In genomic region chr6:26126394-26127221, GRCh38 we compare ENCODE assay signal across 8 cellular contexts. TPM values are rescaled to one million over a fixed set of nuclear protein-coding genes. Genes with fewer than 3 reads are reported as not detected.
DNase-seq lines count a peak whose midpoint lies in the region; ATAC-seq and TF ChIP-seq lines count a peak whose summit lies in the region.

No MANE protein-coding gene starts in this region.

- intact Hi-C loops in gastrocnemius medialis (cut with DNase I; ENCODE audit: low total_unique reads) = loop anchor here (10.0 kb wide), 1 partner anchor 408 kb away; the partner anchor contains the start of gene HMGN4

- no peak for TF ChIP-seq CTCF in fibroblast of mammary gland (conservative IDR thresholded peaks at IDR 0.05; ENCODE audit: control insufficient read depth, insufficient read depth, low read depth, low read length)
- no peak for TF ChIP-seq CTCF in gastrocnemius medialis (IDR thresholded peaks at IDR 0.05 in 4 of 5, conservative IDR thresholded peaks at IDR 0.05 in 1 of 5)

- in situ Hi-C loops in gastrocnemius medialis (cut with MboI; ENCODE audit: low sequenced_read_pairs in 4 of 4) = no loop called here

- H3K36me3 ChIP-seq in H7 (replicated peaks; ENCODE audit: control insufficient read depth, insufficient read depth, low read length) = no peaks in the 10 kb centered on the region; the same call in 1 of the 2 replicates
- H3K36me3 ChIP-seq in SJCRH30 = no peaks in the 10 kb centered on the region
- H3K36me3 ChIP-seq in gastrocnemius medialis = peaks cover 0 to 20% of the 10 kb centered on the region in 2 donors

- H3K4me1 ChIP-seq in SJCRH30 (peaks cover 3% of the 10 kb centered on the region; the same call in 1 of the 2 replicates), gastrocnemius medialis (peaks cover 39 to 44% of the 10 kb centered on the region in 2 donors)

- H3K4me3 ChIP-seq in H7 (ENCODE audit: insufficient read depth, low read depth, low read length) (peak overlapping the region; percentile 95), SJCRH30 (peak overlapping the region; percentile 69), fibroblast of mammary gland (ENCODE audit: control insufficient read depth, low read depth, low read length) (peak overlapping the region; percentile 100), gastrocnemius medialis (peak overlapping the region; percentile 77 to 96 (median 90))

- H3K27ac ChIP-seq in SJCRH30 (peak overlapping the region; percentile 97), gastrocnemius medialis (peak overlapping the region; percentile 94 to 98 (median 95))

- TF ChIP-seq POLR2A in gastrocnemius medialis (IDR thresholded peaks at IDR 0.05) = no peak

- H3K9me3 ChIP-seq in SJCRH30 (replicated peaks) (no peaks in the 10 kb centered on the region), gastrocnemius medialis (no peaks in the 10 kb centered on the region)

- ATAC-seq in gastrocnemius medialis (no peak), HG03439 (IDR thresholded peaks at IDR 0.05; ENCODE audit: unreplicated experiment) (no peak), HG03460 (IDR thresholded peaks at IDR 0.05; ENCODE audit: unreplicated experiment) (no peak)

- no peak for DNase-seq in H7
- peak in 1 of 2 experiments; percentile 16 for DNase-seq in SJCRH30
- no peak for DNase-seq in fibroblast of mammary gland (ENCODE audit: low read depth)
- DNase-seq in gastrocnemius medialis = no peak
- no peak for DNase-seq in NCI-H128 (lab: John Stamatoyannopoulos, UW; ENCODE audit: unreplicated experiment)
- DNase-seq in GM19240 (ENCODE audit: insufficient read length, low spot score) = no peak

- H3K27me3 ChIP-seq in H7 (ENCODE audit: control insufficient read depth, insufficient read depth, low read length) = no peaks in the 10 kb centered on the region
- H3K27me3 ChIP-seq in SJCRH30 = no peaks in the 10 kb centered on the region
- no peaks in the 10 kb centered on the region for H3K27me3 ChIP-seq in gastrocnemius medialis

RNA-seq across cellular contexts. Expression of gene HFE, which starts 39.4 kb away (rescaled TPM):
- total RNA-seq in H7 (2014; rRNA removed; shearing (Covaris generic)) = 0.38 and 0.81 TPM in 2 replicates
- 0.33 and 0.67 TPM in 2 replicates for total RNA-seq in SJCRH30 (2014; rRNA removed; shearing (Covaris generic))
- total RNA-seq in gastrocnemius medialis = 1 to 10 TPM in 3 of 4 donors, under 1 TPM in 1; 0.10 to 2.0 (median 1.6) TPM
